ENCODE assay signal across 8 cellular contexts in genomic region chr1:45803781-45804670, GRCh38. TPM values are rescaled to one million over a fixed set of nuclear protein-coding genes. Genes with fewer than 3 reads are reported as not detected.
A peak's percentile ranks its signal among the peaks of the same experiment; 100 is the strongest.
DNase-seq lines count a peak whose midpoint lies in the region; ATAC-seq, FAIRE-seq and TF ChIP-seq lines count a peak whose summit lies in the region.
"Not testable (repeated sequence)": the region's sequence is repeated elsewhere in the genome, so short reads cannot be mapped to it uniquely, and the experiment has no call there.

No MANE protein-coding gene starts in this region.

- H3F3A ChIP-seq in Loucy (ENCODE audit: low read depth), result not testable (repeated sequence)

- not testable (repeated sequence) for H4K20me1 ChIP-seq in Loucy (ENCODE audit: insufficient read depth, low read length, poor library complexity, severe bottlenecking); osteoblast (ENCODE audit: insufficient read depth, low read length)

- not testable (repeated sequence) for H3K27me3 ChIP-seq in Loucy (ENCODE audit: insufficient read depth, low read length, poor library complexity, severe bottlenecking); brain microvascular endothelial cell (replicated peaks); osteoblast (ENCODE audit: insufficient read depth, low read length)

- TF ChIP-seq CTCF in GM12864 (IDR thresholded peaks at IDR 0.05; ENCODE audit: low read depth, low read length, missing control alignments); Loucy (conservative IDR thresholded peaks at IDR 0.05; ENCODE audit: low read length); brain microvascular endothelial cell (IDR thresholded peaks at IDR 0.05; ENCODE audit: low read depth, low read length, missing control alignments); osteoblast (IDR thresholded peaks at IDR 0.05; ENCODE audit: extremely low read depth, low read depth, low read length): not testable (repeated sequence)

- not testable (repeated sequence) for H3K9me2 ChIP-seq in Loucy (replicated peaks; ENCODE audit: low read depth, low read length)

- peak overlapping the region; percentile 84 for H3K4me2 ChIP-seq in Loucy (ENCODE audit: low read depth, low read length, poor library complexity, severe bottlenecking)
- peak overlapping the region; percentile 84 for H3K4me2 ChIP-seq in osteoblast (ENCODE audit: insufficient read depth, low read length)

- not testable (repeated sequence) for H3K36me3 ChIP-seq in Loucy (ENCODE audit: insufficient read depth, low read length); brain microvascular endothelial cell (replicated peaks); osteoblast (ENCODE audit: insufficient read depth, low read length)

- H3K9ac ChIP-seq in Loucy (ENCODE audit: low read depth, low read length, poor library complexity, severe bottlenecking), result peak overlapping the region; percentile 77

- not testable (repeated sequence) for DNase-seq in GM12864 (ENCODE audit: low read depth); brain microvascular endothelial cell
- peak; percentile 5 for DNase-seq in T-helper 9 cell
- peak; percentile 17 for DNase-seq in hepatic stellate cell (ENCODE audit: low spot score)
- DNase-seq in osteoblast (ENCODE audit: insufficient read length, low spot score, missing footprints), result peak; percentile 81
- peak; percentile 54 for DNase-seq in urothelium cell line (ENCODE audit: low spot score)

- FAIRE-seq in urothelium cell line (lab: Jason Lieb, UNC), result not testable (repeated sequence)

- peak overlapping the region; percentile 83 for H2AFZ ChIP-seq in Loucy (ENCODE audit: low read length)
- peak overlapping the region; percentile 88 for H2AFZ ChIP-seq in osteoblast (ENCODE audit: low read length)

- in situ Hi-C loops in brain microvascular endothelial cell (cut with HindIII; ENCODE audit: low pct_ligation_motif_present, low sequenced_read_pairs), result not testable (repeated sequence)

- peak; percentile 12 for ATAC-seq in HG02610 (IDR thresholded peaks at IDR 0.05; ENCODE audit: unreplicated experiment)

- H3K4me1 ChIP-seq in Loucy (ENCODE audit: insufficient read depth, low read length, poor library complexity, severe bottlenecking), result peaks cover 41% of the 10 kb centered on the region
- H3K4me1 ChIP-seq in osteoblast (ENCODE audit: insufficient read depth, low read length), result peaks cover 20% of the 10 kb centered on the region

- not testable (repeated sequence) for H3K9me3 ChIP-seq in Loucy (ENCODE audit: insufficient read depth, low read depth, low read length); osteoblast (ENCODE audit: low read depth, low read length)

- peak overlapping the region; percentile 86 for H3K4me3 ChIP-seq in GM12864 (ENCODE audit: low read depth, low read length)
- peak overlapping the region; percentile 95 for H3K4me3 ChIP-seq in Loucy (ENCODE audit: low read length, poor library complexity, severe bottlenecking)
- H3K4me3 ChIP-seq in brain microvascular endothelial cell (ENCODE audit: low read depth, low read length), result peak overlapping the region; percentile 75
- H3K4me3 ChIP-seq in osteoblast (ENCODE audit: insufficient read depth, low read length), result peak overlapping the region; percentile 85

- H3K79me2 ChIP-seq in Loucy (ENCODE audit: insufficient read depth, low read length) (peaks cover 32% of the 10 kb centered on the region), osteoblast (ENCODE audit: insufficient read depth, low read length) (peaks cover 52% of the 10 kb centered on the region)

- H3K27ac ChIP-seq in brain microvascular endothelial cell (peak overlapping the region; percentile 91), osteoblast (ENCODE audit: low read depth, low read length) (peak overlapping the region; percentile 64)

RNA-seq across cellular contexts. Expression of gene MAST2, which starts 0.6 kb away (rescaled TPM):
- total RNA-seq in osteoblast, result 24.2 and 33.0 TPM in 2 replicates

RNA-seq across cellular contexts. Expression of gene IPP, which starts 53.6 kb away (rescaled TPM):
- 14.1 and 16.2 TPM in 2 replicates for total RNA-seq in osteoblast
